9 cellular contexts compared by ENCODE assay signal in genomic region chr6:28867078-28867414, GRCh38. TPM values are rescaled to one million over a fixed set of nuclear protein-coding genes. Genes with fewer than 3 reads are reported as not detected.
A peak's percentile ranks its signal among the peaks of the same experiment; 100 is the strongest.
DNase-seq lines count a peak whose midpoint lies in the region; ATAC-seq, FAIRE-seq and TF ChIP-seq lines count a peak whose summit lies in the region.
"Had no signal": no experiment of that assay in that cellular context is flagged by ENCODE, and none has a peak within 500 bp of the region (broad histone marks: within the 10 kb centered on the region; RNA-seq: fewer than 3 reads in every experiment).

No MANE protein-coding gene starts in this region.

- TF ChIP-seq RAD21 in GM12878 (IDR thresholded peaks at IDR 0.05; ENCODE audit: insufficient read depth, low read depth, low read length), result no peak

- H2AFZ ChIP-seq in GM12878 (ENCODE audit: control insufficient read depth, low read depth, low read length), result peak overlapping the region; percentile 94

- H3K27me3 ChIP-seq in A673 (replicated peaks; ENCODE audit: insufficient read depth, low read depth, low read length, poor library complexity), result no peaks in the 10 kb centered on the region
- no peaks in the 10 kb centered on the region for H3K27me3 ChIP-seq in GM12878 (replicated peaks in 1 of 2; ENCODE audit: control insufficient read depth in 2 of 2, insufficient read depth in 2 of 2, low read length in 1 of 2)

- no TSS peak for BruUV-seq in A673 (replicated peaks; lab: Mats Ljungman, UMichigan)
- no TSS peak for BruUV-seq in GM12878 (replicated peaks; lab: Mats Ljungman, UMichigan)

- POLR2A ChIA-PET in A673 (lab: Charles Lee; ENCODE audit: low non-redundant PET) (no interaction called here), GM12878 (lab: Charles Lee) (no interaction called here)

- peak; percentile 38 for ATAC-seq in GM18511 (IDR thresholded peaks at IDR 0.05; ENCODE audit: unreplicated experiment)
- no peak; the same call in 1 of the 3 replicates for ATAC-seq in GM12878
- ATAC-seq: HCT116 had no signal

- SMC1A ChIA-PET in GM12878 (lab: Charles Lee; ENCODE audit: uncharacterized antibody, unreplicated experiment), result interaction anchor here (2.0 kb wide), 1 partner anchor 30 kb away, joined by 8 read pairs; no protein-coding TSS in a partner anchor

- no peak for FAIRE-seq in GM12878 (lab: Jason Lieb, UNC)

- peak overlapping the region; percentile 76 for H3K27ac ChIP-seq in A673 (ENCODE audit: low read depth, low read length, poor library complexity, severe bottlenecking)
- H3K27ac ChIP-seq in GM12878 (ENCODE audit: control insufficient read depth, insufficient read depth), result no peak overlapping the region
- H3K27ac ChIP-seq in substantia nigra (ENCODE audit: low read depth, low read length, poor library complexity, severe bottlenecking), result peak overlapping the region; percentile 42

- in situ Hi-C loops in GM12878 (cut with MboI), result no loop called here

- no peak for TF ChIP-seq EP300 in GM12878 (IDR thresholded peaks at IDR 0.05; ENCODE audit: borderline replicate concordance in 1 of 2, control insufficient read depth in 1 of 2, low read depth in 2 of 2, low read length in 2 of 2)

- H3K36me3 ChIP-seq in A673 (ENCODE audit: insufficient read depth, low read length, poor library complexity, severe bottlenecking) (no peaks in the 10 kb centered on the region), GM12878 (ENCODE audit: control insufficient read depth in 2 of 2, insufficient read depth in 2 of 2, low read length in 1 of 2) (no peaks in the 10 kb centered on the region)

- no peak for TF ChIP-seq POLR2A in GM12878 (IDR thresholded peaks at IDR 0.05; ENCODE audit: low read depth, low read length)

- CTCF ChIA-PET in A673 (lab: Charles Lee) (interaction anchor here (1.2 kb wide), 1 partner anchor 114 kb away, joined by 3 read pairs; no protein-coding TSS in a partner anchor), GM12878 (lab: Yijun Ruan, JAX) (no interaction called here)

- H3K9me3 ChIP-seq in A673 (ENCODE audit: low read depth, low read length, poor library complexity, severe bottlenecking) (peaks cover 6% of the 10 kb centered on the region), GM12878 (replicated peaks; ENCODE audit: control insufficient read depth, insufficient read depth, low read length) (peaks cover 2% of the 10 kb centered on the region; the same call in 2 of the 3 replicates)

- no peaks in the 10 kb centered on the region for H3K79me2 ChIP-seq in GM12878 (ENCODE audit: control insufficient read depth, insufficient read depth, low read length)

- H3K4me1 ChIP-seq in A673 (ENCODE audit: insufficient read depth, low read length, poor library complexity, severe bottlenecking) (peaks cover 15% of the 10 kb centered on the region), GM12878 (ENCODE audit: control insufficient read depth, insufficient read depth, low read length) (peaks cover 2% of the 10 kb centered on the region; the same call in 1 of the 2 replicates)

- TF ChIP-seq CTCF in A673 (conservative IDR thresholded peaks at IDR 0.05; ENCODE audit: low read depth, low read length) (no peak), GM12878 (IDR thresholded peaks at IDR 0.05 in 2 of 3, conservative IDR thresholded peaks at IDR 0.05 in 1 of 3; ENCODE audit: control insufficient read depth in 2 of 3, extremely low read depth in 1 of 3, insufficient read depth in 1 of 3, low read depth in 3 of 3, low read length in 3 of 3) (no peak)

- intact Hi-C loops in A673 (cut with micrococcal nuclease; ENCODE audit: unreplicated experiment) (loop anchor here (10.0 kb wide), 2 partner anchors 118 to 972 kb away; a partner anchor contains a TSS), GM12878 (cut with micrococcal nuclease; ENCODE audit: unreplicated experiment) (no loop called here)

- H3K9ac ChIP-seq in GM12878 (ENCODE audit: control insufficient read depth, insufficient read depth, low read length), result no peak overlapping the region

- RAD21 ChIA-PET in GM12878 (lab: Charles Lee; ENCODE audit: unreplicated experiment), result interaction anchor here (1.4 kb wide), 1 partner anchor 29 kb away, joined by 7 read pairs; no protein-coding TSS in a partner anchor

- DNase-seq in A673 (ENCODE audit: low spot score) (peak; percentile 69), NAMALWA (ENCODE audit: low spot score) (peak; percentile 66), GM12878 (ENCODE audit: low read depth, low spot score) (no peak), left kidney (ENCODE audit: low read depth, low spot score) (peak; percentile 78), substantia nigra (lab: John Stamatoyannopoulos, UW) (peak in 1 of 49 donors; percentile 26), pons (ENCODE audit: low spot score) (no peak), RPMI8226 (no peak)

- WGBS in GM12878 (ENCODE audit: insufficient coverage, insufficient replicate concordance, low lambda C conversion rate, missing lambda C conversion rate), result 61% methylated on average over 5 of the region's 5 CpGs

- H3K4me3 ChIP-seq in A673 (ENCODE audit: low read depth, low read length, poor library complexity, severe bottlenecking) (peak overlapping the region; percentile 56), GM12878 (no peak overlapping the region; the same call in 1 of the 2 replicates)

- peak overlapping the region; percentile 74 for H3K4me2 ChIP-seq in GM12878 (ENCODE audit: control insufficient read depth, insufficient read depth)

- H4K20me1 ChIP-seq in GM12878 (ENCODE audit: control insufficient read depth, insufficient read depth), result no peaks in the 10 kb centered on the region

TF ChIP-seq in GM12878, 131 proteins besides CTCF, POLR2A, EP300 and RAD21:
- TF ChIP-seq SREBF1 (IDR thresholded peaks at IDR 0.05; ENCODE audit: low read length) (no peak), MLLT1 (IDR thresholded peaks at IDR 0.05) (0 out of 2 replicates have a peak, but pooled peaks have one; percentile 36)

RNA-seq across cellular contexts. Expression of gene TRIM27, which starts 56.7 kb away (rescaled TPM):
- total RNA-seq in A673 (2021) (70.5 and 81.1 TPM in 2 replicates), GM12878 (2014; rRNA removed) (68.8 and 72.2 TPM in 2 replicates), GM12878 (2014; rRNA removed; fragmentation: Illumina TruSeq; extraction: Trizol) (60.2 and 63.7 TPM in 2 replicates), GM12878 (2021) (53.6 and 55.6 TPM in 2 replicates)
- 133 and 137 TPM in 2 replicates for total RNA-seq in GM12878 (2013; cell fraction: nucleolus; rRNA removed)
- polyA plus RNA-seq in GM12878 (2011; ENCODE audit: low read depth), result 27.2 TPM
- polyA plus RNA-seq in GM12878 (2011; rRNA removed) (66.3 and 74.7 TPM in 2 replicates), GM12878 (2014; fragmentation: Illumina TruSeq; extraction: Trizol) (47.5 and 52.6 TPM in 2 replicates), GM12878 (2014; fragmentation: Nextera tagmentation; extraction: Ambion mirVana) (10 to 100 TPM; 18.5 to 27.9 TPM), GM12878 (2014; rRNA removed) (51.4 and 56.9 TPM in 2 replicates), GM12878 (2016; fragmentation: Nextera tagmentation; extraction: Ambion mirVana) (10 to 100 TPM; 59.1 to 63.8 TPM)
- 58.3 and 67.5 TPM in 2 replicates for polyA plus RNA-seq in GM12878 (2011; cell fraction: cytosol; rRNA removed)
- polyA plus RNA-seq in GM12878 (2011; cell fraction: nucleus; rRNA removed), result 82.3 and 106 TPM in 2 replicates
- 24.9 and 32.2 TPM in 2 replicates for polyA plus RNA-seq in GM12878 (2012)
- 81.9 and 93.1 TPM in 2 replicates for polyA minus RNA-seq in GM12878 (2011; rRNA and poly(A)+ RNA removed)
- polyA minus RNA-seq in GM12878 (2011; cell fraction: cytosol; rRNA and poly(A)+ RNA removed), result 19.5 and 34.5 TPM in 2 replicates
- 40.5 and 72.7 TPM in 2 replicates for polyA minus RNA-seq in GM12878 (2011; cell fraction: nucleus; rRNA and poly(A)+ RNA removed)

Comparison
In these comparisons a context has a peak if more than half of its experiments do, and no peak if none do; other contexts are left out.
1. DNase-seq: peak in A673 (single experiment), NAMALWA (single experiment) and left kidney (single experiment); none in GM12878 (single experiment), pons (single experiment) and RPMI8226 (single experiment).